ENCODE assay signal across 11 cellular contexts in the genomic region with DNA sequence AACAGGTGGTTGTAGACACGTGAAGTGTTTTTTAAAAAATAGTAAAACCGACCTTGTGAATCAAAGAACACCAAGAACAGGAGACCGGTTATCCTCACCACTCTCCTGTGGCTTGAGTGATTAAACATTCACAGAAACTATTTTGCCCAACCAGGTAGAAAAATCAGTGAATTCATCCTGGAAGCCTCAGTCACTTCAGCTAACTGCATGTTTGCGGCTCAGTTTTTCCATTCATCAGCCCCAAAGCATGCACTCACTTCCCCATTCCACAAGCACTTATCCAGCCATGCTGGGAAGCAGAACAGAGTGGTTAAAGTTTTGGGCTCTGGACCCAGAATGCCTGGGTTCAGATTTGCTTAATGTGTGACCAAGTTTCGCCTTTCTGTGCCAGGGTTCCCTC. TPM values are rescaled to one million over a fixed set of nuclear protein-coding genes. Genes with fewer than 3 reads are reported as not detected.
DNase-seq lines count a peak whose midpoint lies in the region; ATAC-seq, FAIRE-seq and TF ChIP-seq lines count a peak whose summit lies in the region.
"Had no signal": no experiment of that assay in that cellular context is flagged by ENCODE, and none has a peak within 500 bp of the region (broad histone marks: within the 10 kb centered on the region; RNA-seq: fewer than 3 reads in every experiment).

No MANE protein-coding gene starts in this region.

- 46% methylated on average over 5 of the region's 5 CpGs for WGBS in HepG2 (ENCODE audit: low lambda C conversion rate)
- 42% methylated on average over 5 of the region's 5 CpGs for WGBS in right lobe of liver (ENCODE audit: insufficient coverage, low coverage, low lambda C conversion rate, missing lambda C conversion rate)

- H3K4me1 ChIP-seq in HepG2 (ENCODE audit: insufficient read depth, low read length) = peaks cover 43% of the 10 kb centered on the region
- peaks cover 0 to 19% (median 0%) of the 10 kb centered on the region in 4 donors for H3K4me1 ChIP-seq in right lobe of liver
- 0 out of 2 replicates have a peak, but pooled peaks cover 7% of the 10 kb centered on the region for H3K4me1 ChIP-seq in iPS-20b (ENCODE audit: insufficient read depth, low read length)

- POLR2A ChIA-PET in HepG2 (lab: Yijun Ruan, JAX) = no interaction called here

- peak overlapping the region in 1 of 3 experiments; percentile 47; a peak in 1 of 6 replicates for H3K4me3 ChIP-seq in HepG2 (replicated peaks in 1 of 3; ENCODE audit: insufficient read depth in 1 of 3, low read depth in 2 of 3, low read length in 3 of 3)
- H3K4me3 ChIP-seq in right lobe of liver = no peak overlapping the region
- peak overlapping the region; percentile 66 for H3K4me3 ChIP-seq in iPS-20b (ENCODE audit: low read length)

- DNase-seq in HepG2 (ENCODE audit: low spot score) = peak; percentile 33
- no peak for DNase-seq in right lobe of liver
- peak; percentile 44 for DNase-seq in amniotic stem cell (lab: John Stamatoyannopoulos, UW)
- DNase-seq: activated CD8-positive, alpha-beta T cell treated with anti-CD3 and anti-CD28 coated beads, Interleukin-2, amount 10 ng/mL, durations not matched to agents 7 days and 5 days; COR-L47; occipital lobe had no signal

- FAIRE-seq in HepG2 (lab: Jason Lieb, UNC) = no peak

- H3K9me3 ChIP-seq in HepG2 (ENCODE audit: low read length) (no peaks in the 10 kb centered on the region), right lobe of liver (no peaks in the 10 kb centered on the region), iPS-20b (ENCODE audit: insufficient read depth, low read depth, low read length) (no peaks in the 10 kb centered on the region)

- peak overlapping the region; percentile 94 for H3K4me2 ChIP-seq in HepG2 (ENCODE audit: low read depth, low read length)

- H4K20me1 ChIP-seq in HepG2 (ENCODE audit: insufficient read depth, low read length) = no peaks in the 10 kb centered on the region

- H3K79me2 ChIP-seq in HepG2 (ENCODE audit: insufficient read depth, low read length) = no peaks in the 10 kb centered on the region

- H3K27me3 ChIP-seq in HepG2 (ENCODE audit: control insufficient read depth in 1 of 2, insufficient read depth in 2 of 2, low read length in 2 of 2) (peaks cover 1 to 8% of the 10 kb centered on the region in 2 experiments; a peak in 1 of 5 replicates), right lobe of liver (no peaks in the 10 kb centered on the region), iPS-20b (ENCODE audit: insufficient read depth, low read length) (peaks cover 64% of the 10 kb centered on the region)

- intact Hi-C loops in HepG2 (cut with micrococcal nuclease; ENCODE audit: unreplicated experiment) (no loop called here), right lobe of liver (cut with DNase I) (no loop called here)

- no peak for TF ChIP-seq CTCF in HepG2 (CRISPR knock-in tag; IDR thresholded peaks at IDR 0.05)
- TF ChIP-seq CTCF in right lobe of liver (IDR thresholded peaks at IDR 0.05) = no peak

- ATAC-seq in HepG2 (no peak), right lobe of liver (no peak), GM21360 (IDR thresholded peaks at IDR 0.05; ENCODE audit: unreplicated experiment) (no peak), HG03521 (IDR thresholded peaks at IDR 0.05; ENCODE audit: unreplicated experiment) (no peak), HG03045 (IDR thresholded peaks at IDR 0.05; ENCODE audit: unreplicated experiment) (no peak), HG02885 (IDR thresholded peaks at IDR 0.05; ENCODE audit: poor library complexity, unreplicated experiment) (no peak)

- no TSS peak for BruUV-seq in HepG2 (replicated peaks; lab: Mats Ljungman, UMichigan)

- H3K27ac ChIP-seq in HepG2 (ENCODE audit: extremely low read length, insufficient read depth, low read length) (no peak overlapping the region), right lobe of liver (no peak overlapping the region), iPS-20b (ENCODE audit: low read length) (no peak overlapping the region)

- TF ChIP-seq RAD21 in HepG2 (CRISPR knock-in tag; IDR thresholded peaks at IDR 0.05) = no peak

- in situ Hi-C loops in HepG2 (cut with HindIII; ENCODE audit: extremely low pct_ligation_motif_present, low pct_unique_long_range_greater_than_20kb) = no loop called here

- H3K36me3 ChIP-seq in HepG2 (replicated peaks in 1 of 2; ENCODE audit: control insufficient read depth in 1 of 2, insufficient read depth in 2 of 2, low read length in 2 of 2) (no peaks in the 10 kb centered on the region), right lobe of liver (no peaks in the 10 kb centered on the region), iPS-20b (ENCODE audit: insufficient read depth, low read depth, low read length) (no peaks in the 10 kb centered on the region)

- CTCF ChIA-PET in HepG2 (lab: Yijun Ruan, JAX; ENCODE audit: low intra/inter-chr PET ratio, low total read pairs) = no interaction called here

- H3K9ac ChIP-seq in HepG2 (ENCODE audit: insufficient read depth, low read depth, low read length) = no peak overlapping the region
- H3K9ac ChIP-seq in iPS-20b (ENCODE audit: low read depth, low read length) = no peak overlapping the region

- H2AFZ ChIP-seq in HepG2 (ENCODE audit: low read length) = no peak overlapping the region

- TF ChIP-seq POLR2A in HepG2 (IDR thresholded peaks at IDR 0.05; ENCODE audit: insufficient read depth in 1 of 2, low read depth in 2 of 2, low read length in 2 of 2) = no peak
- no peak for TF ChIP-seq POLR2A in right lobe of liver (IDR thresholded peaks at IDR 0.05)

- TF ChIP-seq EP300 in HepG2 (IDR thresholded peaks at IDR 0.05; ENCODE audit: low read depth in 2 of 2, low read length in 2 of 2) (no peak), HepG2 (CRISPR knock-in tag; IDR thresholded peaks at IDR 0.05; ENCODE audit: borderline replicate concordance) (no peak)

TF ChIP-seq in HepG2, 621 proteins besides CTCF, POLR2A, EP300 and RAD21 (continues in another document):
- no peak for TF ChIP-seq ARNTL (CRISPR knock-in tag; IDR thresholded peaks at IDR 0.05)
- TF ChIP-seq THYN1 (CRISPR knock-in tag; IDR thresholded peaks at IDR 0.05; ENCODE audit: borderline replicate concordance, low read depth) = no peak
- no peak for TF ChIP-seq NFYB (CRISPR knock-in tag; IDR thresholded peaks at IDR 0.05)
- TF ChIP-seq NFKBIZ (CRISPR knock-in tag; IDR thresholded peaks at IDR 0.05) = no peak

RNA-seq across cellular contexts. Expression of a gene that starts 2.4 kb away (rescaled TPM):
- total RNA-seq in HepG2 (2016; rRNA removed; fragmentation: Illumina TruSeq; extraction: Trizol) (0.20 and 0.25 TPM in 2 replicates), right lobe of liver (under 1 TPM in 4 of 6 experiments, not detected in 2; 0.10 to 0.31 (median 0.18) TPM)
- not detected in 2 replicates for total RNA-seq in HepG2 (2016; cell fraction: cytosol; rRNA removed; fragmentation: Illumina TruSeq; extraction: Trizol; ENCODE audit: low read depth)
- total RNA-seq in HepG2 (2016; cell fraction: insoluble cytoplasmic fraction; rRNA removed; fragmentation: Illumina TruSeq; extraction: Trizol) = 0.13 TPM in 1 of 2 replicates, not detected in the other
- total RNA-seq in HepG2 (2016; cell fraction: membrane; rRNA removed; fragmentation: Illumina TruSeq; extraction: Trizol) = 0.17 TPM in 1 of 2 replicates, not detected in the other
- 0.22 TPM in 1 of 2 replicates, not detected in the other for total RNA-seq in HepG2 (2016; cell fraction: nucleus; rRNA removed; fragmentation: Illumina TruSeq; extraction: Trizol)
- polyA plus RNA-seq in HepG2 (2011; rRNA removed) = 0.10 and 0.15 TPM in 2 replicates
- polyA plus RNA-seq in HepG2 (2011; cell fraction: cytosol; rRNA removed) = 0.04 and 0.15 TPM in 2 replicates
- polyA plus RNA-seq in HepG2 (2011; cell fraction: nucleus; rRNA removed) = 0.19 TPM in 2 replicates
- 0.07 and 0.11 TPM in 2 replicates for polyA plus RNA-seq in HepG2 (2012)
- 0.03 and 0.06 TPM in 2 replicates for polyA plus RNA-seq in HepG2 (2016; cell fraction: cytosol; fragmentation: Illumina TruSeq; extraction: Trizol; ENCODE audit: low read depth)
- 0.20 and 0.35 TPM in 2 replicates for polyA plus RNA-seq in HepG2 (2016; cell fraction: insoluble cytoplasmic fraction; fragmentation: Illumina TruSeq; extraction: Trizol; ENCODE audit: low read depth)
- polyA plus RNA-seq in HepG2 (2016; cell fraction: membrane; fragmentation: Illumina TruSeq; extraction: Trizol; ENCODE audit: low read depth) = 0.07 TPM in 1 of 2 replicates, not detected in the other
- polyA plus RNA-seq in HepG2 (2016; cell fraction: nucleus; fragmentation: Illumina TruSeq; extraction: Trizol; ENCODE audit: insufficient read depth, low read depth) = 0.28 and 0.33 TPM in 2 replicates
- polyA minus RNA-seq in HepG2 (2011; rRNA and poly(A)+ RNA removed; ENCODE audit: low replicate concordance) = 0.44 TPM in 1 of 2 replicates, not detected in the other
- 0.18 TPM in 1 of 2 replicates, not detected in the other for polyA minus RNA-seq in HepG2 (2011; cell fraction: cytosol; rRNA and poly(A)+ RNA removed)
- polyA minus RNA-seq in HepG2 (2011; cell fraction: nucleus; rRNA and poly(A)+ RNA removed) = 0.12 and 0.13 TPM in 2 replicates
- total RNA-seq: activated CD8-positive, alpha-beta T cell treated with anti-CD3 and anti-CD28 coated beads, Interleukin-2, amount 10 ng/mL, durations not matched to agents 7 days and 5 days; occipital lobe had no signal

RNA-seq across cellular contexts. Expression of a gene that starts 45.6 kb away (rescaled TPM):
- 281 and 337 TPM in 2 replicates for total RNA-seq in HepG2 (2016; rRNA removed; fragmentation: Illumina TruSeq; extraction: Trizol)
- 75.0 and 86.3 TPM in 2 replicates for total RNA-seq in HepG2 (2016; cell fraction: cytosol; rRNA removed; fragmentation: Illumina TruSeq; extraction: Trizol; ENCODE audit: low read depth)
- total RNA-seq in HepG2 (2016; cell fraction: insoluble cytoplasmic fraction; rRNA removed; fragmentation: Illumina TruSeq; extraction: Trizol) = 288 and 374 TPM in 2 replicates
- total RNA-seq in HepG2 (2016; cell fraction: membrane; rRNA removed; fragmentation: Illumina TruSeq; extraction: Trizol) = 243 and 244 TPM in 2 replicates
- total RNA-seq in HepG2 (2016; cell fraction: nucleus; rRNA removed; fragmentation: Illumina TruSeq; extraction: Trizol) = 171 and 177 TPM in 2 replicates
- 188 and 295 TPM in 2 replicates for polyA plus RNA-seq in HepG2 (2011; rRNA removed)
- 117 and 135 TPM in 2 replicates for polyA plus RNA-seq in HepG2 (2011; cell fraction: cytosol; rRNA removed)
- polyA plus RNA-seq in HepG2 (2011; cell fraction: nucleus; rRNA removed) = 60.7 and 71.4 TPM in 2 replicates
- polyA plus RNA-seq in HepG2 (2012) = 64.0 and 97.7 TPM in 2 replicates
- polyA plus RNA-seq in HepG2 (2016; cell fraction: cytosol; fragmentation: Illumina TruSeq; extraction: Trizol; ENCODE audit: low read depth) = 86.8 and 106 TPM in 2 replicates
- polyA plus RNA-seq in HepG2 (2016; cell fraction: insoluble cytoplasmic fraction; fragmentation: Illumina TruSeq; extraction: Trizol; ENCODE audit: low read depth) = 279 and 309 TPM in 2 replicates
- 174 and 198 TPM in 2 replicates for polyA plus RNA-seq in HepG2 (2016; cell fraction: membrane; fragmentation: Illumina TruSeq; extraction: Trizol; ENCODE audit: low read depth)
- polyA plus RNA-seq in HepG2 (2016; cell fraction: nucleus; fragmentation: Illumina TruSeq; extraction: Trizol; ENCODE audit: insufficient read depth, low read depth) = 265 and 274 TPM in 2 replicates
- polyA minus RNA-seq in HepG2 (2011; rRNA and poly(A)+ RNA removed; ENCODE audit: low replicate concordance) = 26.0 and 94.6 TPM in 2 replicates
- polyA minus RNA-seq in HepG2 (2011; cell fraction: cytosol; rRNA and poly(A)+ RNA removed) = 47.1 and 47.6 TPM in 2 replicates
- 58.6 and 95.4 TPM in 2 replicates for polyA minus RNA-seq in HepG2 (2011; cell fraction: nucleus; rRNA and poly(A)+ RNA removed)
- 10 to 100 TPM; 51.4 to 81.6 (median 57.3) TPM for total RNA-seq in right lobe of liver

Comparison
In these comparisons a context has a peak if more than half of its experiments do, and no peak if none do; other contexts are left out.
1. DNase-seq: peak in HepG2 (single experiment) and amniotic stem cell (single experiment); none in right lobe of liver (0 of 3).